Comparison of ENCODE assay signal across 8 cellular contexts in the genomic region with DNA sequence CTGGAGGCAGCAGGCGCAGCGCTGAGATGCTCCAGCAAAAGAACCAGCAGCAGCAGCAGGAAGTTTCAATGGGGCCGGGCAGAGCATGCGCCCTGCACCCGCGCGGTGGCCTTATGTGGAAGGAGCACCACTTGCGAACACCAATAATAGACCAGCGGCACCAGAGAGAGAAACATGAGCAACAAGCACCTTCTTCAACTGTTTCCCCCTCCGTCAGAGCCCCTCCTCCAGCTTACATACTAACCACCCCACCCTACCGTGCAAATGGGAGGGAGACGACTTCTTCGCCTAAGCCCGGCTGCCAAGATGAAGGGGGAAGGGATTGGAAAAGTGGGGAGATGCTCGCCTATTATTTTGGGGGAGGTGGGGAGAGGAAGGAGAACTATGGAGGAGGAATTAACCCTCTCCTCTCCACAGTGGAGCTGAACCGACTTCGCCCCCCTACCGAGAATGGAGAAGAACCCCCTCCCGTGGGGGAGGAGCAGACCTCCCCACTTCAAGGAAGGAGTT. TPM values are rescaled to one million over a fixed set of nuclear protein-coding genes. Genes with fewer than 3 reads are reported as not detected.
DNase-seq lines count a peak whose midpoint lies in the region; ATAC-seq and TF ChIP-seq lines count a peak whose summit lies in the region.

No MANE protein-coding gene starts in this region.

- H4K8ac ChIP-seq in H9 (replicated peaks; ENCODE audit: insufficient read length, low read depth, low read length): no peak overlapping the region

- no peak overlapping the region for H2AK5ac ChIP-seq in H9 (ENCODE audit: insufficient read length, low read length)

- H3K27me3 Mint-ChIP-seq in H9 (ENCODE audit: low read depth): no peaks in the 10 kb centered on the region; the same call in 1 of the 2 replicates
- peaks cover 6% of the 10 kb centered on the region for H3K27me3 Mint-ChIP-seq in nephron progenitor cell (ENCODE audit: low read depth, poor library complexity)

- H2BK15ac ChIP-seq in H9 (ENCODE audit: low read depth, low read length): no peak overlapping the region

- H4K91ac ChIP-seq in H9 (ENCODE audit: insufficient read length, low read depth, low read length): no peak overlapping the region

- no peak overlapping the region for H2BK20ac ChIP-seq in H9 (ENCODE audit: low read depth, low read length, poor library complexity, severe bottlenecking)

- no peaks in the 10 kb centered on the region for H3K4me1 ChIP-seq in H9 (ENCODE audit: insufficient read depth, low read length)
- H3K4me1 ChIP-seq in RWPE2 (ENCODE audit: insufficient read depth, poor library complexity, severe bottlenecking): peaks cover 4% of the 10 kb centered on the region

- H3K4me2 ChIP-seq in H9 (ENCODE audit: insufficient read depth, insufficient read length, low read length): peak overlapping the region; percentile 80

- H3K9me3 Mint-ChIP-seq in H9 (peaks cover 0 to 12% of the 10 kb centered on the region in 2 experiments; a peak in 3 of 5 replicates), nephron progenitor cell (peaks cover 28% of the 10 kb centered on the region)

- H3K4me1 Mint-ChIP-seq in H9 (peaks cover 8 to 18% of the 10 kb centered on the region in 2 experiments), nephron progenitor cell (peaks cover 26% of the 10 kb centered on the region)

- TF ChIP-seq CTCF in H9 (conservative IDR thresholded peaks at IDR 0.05) (no peak), RWPE2 (IDR thresholded peaks at IDR 0.05; ENCODE audit: poor library complexity, severe bottlenecking) (no peak), nephron progenitor cell (IDR thresholded peaks at IDR 0.05) (no peak)

- no peak overlapping the region for H3K4ac ChIP-seq in H9 (ENCODE audit: low read depth, low read length)

- peak overlapping the region; percentile 94 for H3K9ac ChIP-seq in H9 (ENCODE audit: extremely low read depth, insufficient read length, low read length)

- H3K79me2 ChIP-seq in H9 (ENCODE audit: insufficient read depth, low read length): peaks cover 28% of the 10 kb centered on the region

- H3K79me1 ChIP-seq in H9 (ENCODE audit: insufficient read depth, low read depth, low read length, poor library complexity, severe bottlenecking): no peaks in the 10 kb centered on the region

- H3K56ac ChIP-seq in H9 (ENCODE audit: insufficient read length, low read depth, low read length): no peak overlapping the region

- no peaks in the 10 kb centered on the region for H4K20me1 ChIP-seq in H9 (ENCODE audit: control insufficient read depth, insufficient read depth, insufficient read length)

- peak; percentile 67 for ATAC-seq in RWPE2 (ENCODE audit: low read depth)
- ATAC-seq in stimulated activated naive CD8-positive, alpha-beta T cell treated with anti-CD3 and anti-CD28 coated beads, Interleukin-15, Interleukin-2, amounts not matched to agents 100 U/mL and 50 U/mL, for 24 hours: peak; percentile 75

- WGBS in H9 (ENCODE audit: extremely low coverage, insufficient read length, low lambda C conversion rate): no CpG with 5 or more reads among the region's 19 CpGs

- H3K36me3 Mint-ChIP-seq in H9 (ENCODE audit: insufficient read depth in 1 of 3, low read depth in 3 of 3): peaks cover 8 to 19% (median 16%) of the 10 kb centered on the region in 3 experiments
- H3K36me3 Mint-ChIP-seq in nephron progenitor cell (ENCODE audit: low read depth): peaks cover 38% of the 10 kb centered on the region

- no peak overlapping the region for H2BK5ac ChIP-seq in H9 (ENCODE audit: insufficient read length, low read length)

- peak overlapping the region; percentile 94 for H3K4me3 ChIP-seq in RWPE2 (ENCODE audit: severe bottlenecking)

- no peaks in the 10 kb centered on the region for H3K9me3 ChIP-seq in H9 (ENCODE audit: control insufficient read depth, low read depth, low read length)
- no peaks in the 10 kb centered on the region for H3K9me3 ChIP-seq in RWPE2 (ENCODE audit: severe bottlenecking)

- no peak overlapping the region for H3K23ac ChIP-seq in H9 (ENCODE audit: insufficient read length, low read depth, low read length)

- H3K4me3 Mint-ChIP-seq in H9 (peak overlapping the region; percentile 93 to 99), nephron progenitor cell (peak overlapping the region; percentile 99)

- peaks cover 11% of the 10 kb centered on the region; the same call in 1 of the 2 replicates for H3K36me3 ChIP-seq in RWPE2 (ENCODE audit: low read depth)

- H3K27ac Mint-ChIP-seq in H9: peak overlapping the region; percentile 94 to 99 (median 99)
- peak overlapping the region; percentile 97 for H3K27ac Mint-ChIP-seq in nephron progenitor cell

- no peak overlapping the region for H3T11ph ChIP-seq in H9 (ENCODE audit: low read length)

- H3K14ac ChIP-seq in H9 (ENCODE audit: insufficient read depth, low read length): peak overlapping the region; percentile 33; the same call in 1 of the 2 replicates

- no peak overlapping the region for H2AFZ ChIP-seq in H9 (ENCODE audit: low read length)

- H3K18ac ChIP-seq in H9 (ENCODE audit: insufficient read length, low read depth, low read length): peak overlapping the region; percentile 15

- peak overlapping the region; percentile 55 for H3K27ac ChIP-seq in H9 (ENCODE audit: insufficient read length, low read depth, low read length)
- H3K27ac ChIP-seq in RWPE2 (ENCODE audit: poor library complexity, severe bottlenecking): peak overlapping the region; percentile 84

- H3K27me3 ChIP-seq in H9 (ENCODE audit: insufficient read depth, low read length) (no peaks in the 10 kb centered on the region), RWPE2 (ENCODE audit: insufficient read depth, poor library complexity, severe bottlenecking) (no peaks in the 10 kb centered on the region)

- H3K23me2 ChIP-seq in H9 (ENCODE audit: insufficient read length, low read depth, low read length, poor library complexity, severe bottlenecking): peaks cover 5% of the 10 kb centered on the region

- DNase-seq in ELF-1 (ENCODE audit: low read depth, low spot score) (peak; percentile 94), H9 (peak; percentile 91), M059J (ENCODE audit: low read depth) (peak; percentile 85), RWPE2 (ENCODE audit: low spot score) (peak; percentile 79), fibroblast of the conjunctiva (ENCODE audit: low read depth) (peak; percentile 79), nephron progenitor cell (peak; percentile 81)
- DNase-seq in activated effector memory CD4-positive, alpha-beta T cell treated with Interleukin-2 at 50 U/mL for 16 hours: peak; percentile 79
- peak; percentile 87 for DNase-seq in stimulated activated naive CD8-positive, alpha-beta T cell treated with anti-CD3 and anti-CD28 coated beads, Interleukin-15, Interleukin-2, amounts not matched to agents 100 U/mL and 50 U/mL, for 24 hours

- no peak overlapping the region for H4K5ac ChIP-seq in H9 (ENCODE audit: insufficient read length, low read depth, low read length)

- no peak overlapping the region for H2BK120ac ChIP-seq in H9 (ENCODE audit: low read depth, low read length, poor library complexity, severe bottlenecking)

- H2BK12ac ChIP-seq in H9 (ENCODE audit: insufficient read length, low read depth, low read length): no peak overlapping the region

RNA-seq across cellular contexts. Expression of a gene that starts 1.1 kb away (rescaled TPM):
- 69.6 and 82.6 TPM in 2 replicates for total RNA-seq in H9 (2021)
- 31.0 and 32.7 TPM in 2 replicates for total RNA-seq in M059J (2014; rRNA removed; shearing (Covaris generic))

RNA-seq across cellular contexts. Expression of a gene that starts 1.5 kb away (rescaled TPM):
- total RNA-seq in H9 (2021): 20.7 and 22.3 TPM in 2 replicates
- 18.3 and 28.8 TPM in 2 replicates for total RNA-seq in M059J (2014; rRNA removed; shearing (Covaris generic))

Comparison
In these comparisons a context has a peak if more than half of its experiments do, and no peak if none do; other contexts are left out.
1. Peak in every context shown above with its lines: DNase-seq, ATAC-seq, H3K4me3 ChIP-seq and H3K27ac ChIP-seq.